ENCODE assay signal across 16 cellular contexts in the genomic region with DNA sequence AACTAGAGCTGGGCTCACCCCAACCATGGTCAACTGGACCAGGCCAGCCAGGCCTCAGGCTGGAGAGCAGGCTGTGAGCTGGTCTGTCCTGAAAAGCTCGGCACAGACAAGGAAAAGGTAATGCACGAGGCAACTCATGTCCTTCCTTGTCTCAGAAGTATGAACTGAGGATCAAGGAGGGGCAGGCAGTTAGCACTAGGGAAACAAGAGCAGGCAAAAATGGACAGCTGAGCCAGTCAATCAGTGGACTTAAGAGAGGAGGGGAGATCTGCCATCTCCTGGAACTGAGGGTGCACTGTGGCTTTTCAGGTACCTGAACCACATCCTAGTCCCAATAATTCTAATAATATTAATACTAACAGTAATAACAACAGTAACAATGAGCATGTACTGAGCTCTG. TPM values are rescaled to one million over a fixed set of nuclear protein-coding genes. Genes with fewer than 3 reads are reported as not detected.
DNase-seq lines count a peak whose midpoint lies in the region; ATAC-seq and TF ChIP-seq lines count a peak whose summit lies in the region.
"Had no signal": no experiment of that assay in that cellular context is flagged by ENCODE, and none has a peak within 500 bp of the region (broad histone marks: within the 10 kb centered on the region; RNA-seq: fewer than 3 reads in every experiment).

No MANE protein-coding gene starts in this region.

- peak; percentile 18 for ATAC-seq in activated CD8-positive, alpha-beta T cell treated with anti-CD3 and anti-CD28 coated beads, Interleukin-2, amount 10 ng/mL, durations not matched to agents 7 days and 5 days
- no peak for ATAC-seq in memory B cell (ENCODE audit: low read depth)
- ATAC-seq: left lung had no signal

- no peaks in the 10 kb centered on the region for H3K9me3 ChIP-seq in tibial artery
- H3K9me3 ChIP-seq: colonic mucosa, left lung, thyroid gland had no signal

- no peak for DNase-seq in activated naive CD4-positive, alpha-beta T cell (lab: John Stamatoyannopoulos, UW)
- DNase-seq in activated CD8-positive, alpha-beta T cell treated with anti-CD3 and anti-CD28 coated beads, Interleukin-2, amount 10 ng/mL, durations not matched to agents 7 days and 5 days, result no peak
- DNase-seq in memory B cell (ENCODE audit: low spot score in 2 of 2) (no peak), tibial artery (no peak), AG08396 (ENCODE audit: low spot score) (no peak), NCI-H2196 treated with DMSO at 0.1 percent for 48 hours (lab: John Stamatoyannopoulos, UW; ENCODE audit: unreplicated experiment) (no peak), lower leg skin (ENCODE audit: low spot score in 2 of 2) (no peak)
- DNase-seq: activated CD4-positive, alpha-beta T cell treated with anti-CD3 and anti-CD28 coated beads, Interleukin-2, amount 50 U/mL, for 4 hours; colonic mucosa; DMS53; KBM-7; left lung; NCI-H187 treated with DMSO at 0.1 percent for 48 hours; NCI-H748 treated with DMSO at 0.1 percent for 48 hours; thyroid gland had no signal

- TF ChIP-seq CTCF in tibial artery (IDR thresholded peaks at IDR 0.05) (no peak), lower leg skin (IDR thresholded peaks at IDR 0.05) (no peak)

- H3K4me3 Mint-ChIP-seq in activated naive CD4-positive, alpha-beta T cell treated with anti-CD3 and anti-CD28 coated beads, Interleukin-2, amount 50 U/mL, for 24 hours, result peak overlapping the region; percentile 68
- peak overlapping the region; percentile 66 for H3K4me3 Mint-ChIP-seq in activated CD8-positive, alpha-beta T cell treated with anti-CD3 and anti-CD28 coated beads, Interleukin-2, amount 10 ng/mL, durations not matched to agents 7 days and 5 days
- H3K4me3 Mint-ChIP-seq in memory B cell, result no peak overlapping the region

- POLR2A ChIA-PET in activated CD8-positive, alpha-beta T cell treated with anti-CD3 and anti-CD28 coated beads, Interleukin-2, amount 10 ng/mL, durations not matched to agents 7 days and 5 days (lab: Charles Lee), result interaction anchor here (1.0 to 4.6 kb wide), 5 partner anchors 8 to 64 kb away, joined by 3 to 61 read pairs (median 10); a partner anchor contains a TSS

- no peaks in the 10 kb centered on the region for H3K27me3 ChIP-seq in tibial artery
- H3K27me3 ChIP-seq: colonic mucosa, left lung, thyroid gland had no signal

- intact Hi-C loops in tibial artery (cut with DNase I; ENCODE audit: low total_unique reads) (loop anchor here (5.0 kb wide), 1 partner anchor 64 kb away; no protein-coding TSS in a partner anchor), lower leg skin (cut with DNase I; ENCODE audit: low total_unique reads) (no loop called here)

- H3K36me3 ChIP-seq in tibial artery, result no peaks in the 10 kb centered on the region
- H3K36me3 ChIP-seq: colonic mucosa, thyroid gland had no signal

- H3K4me1 Mint-ChIP-seq in activated naive CD4-positive, alpha-beta T cell treated with anti-CD3 and anti-CD28 coated beads, Interleukin-2, amount 50 U/mL, for 24 hours, result peaks cover 79% of the 10 kb centered on the region
- peaks cover 74% of the 10 kb centered on the region for H3K4me1 Mint-ChIP-seq in activated CD8-positive, alpha-beta T cell treated with anti-CD3 and anti-CD28 coated beads, Interleukin-2, amount 10 ng/mL, durations not matched to agents 7 days and 5 days (ENCODE audit: low read depth)
- peaks cover 52% of the 10 kb centered on the region for H3K4me1 Mint-ChIP-seq in memory B cell

- H3K36me3 Mint-ChIP-seq in activated naive CD4-positive, alpha-beta T cell treated with anti-CD3 and anti-CD28 coated beads, Interleukin-2, amount 50 U/mL, for 24 hours, result peaks cover 12% of the 10 kb centered on the region
- H3K36me3 Mint-ChIP-seq in activated CD8-positive, alpha-beta T cell treated with anti-CD3 and anti-CD28 coated beads, Interleukin-2, amount 10 ng/mL, durations not matched to agents 7 days and 5 days (ENCODE audit: low read depth), result peaks cover 66% of the 10 kb centered on the region
- H3K36me3 Mint-ChIP-seq in memory B cell, result peaks cover 16% of the 10 kb centered on the region

- H3K27ac ChIP-seq in tibial artery, result peak overlapping the region; percentile 80 to 84
- H3K27ac ChIP-seq: colonic mucosa had no signal

- H3K27ac Mint-ChIP-seq in activated naive CD4-positive, alpha-beta T cell treated with anti-CD3 and anti-CD28 coated beads, Interleukin-2, amount 50 U/mL, for 24 hours, result peak overlapping the region; percentile 97
- peak overlapping the region; percentile 95 for H3K27ac Mint-ChIP-seq in activated CD8-positive, alpha-beta T cell treated with anti-CD3 and anti-CD28 coated beads, Interleukin-2, amount 10 ng/mL, durations not matched to agents 7 days and 5 days
- H3K27ac Mint-ChIP-seq in memory B cell, result peak overlapping the region; percentile 71

- CTCF ChIA-PET in activated CD8-positive, alpha-beta T cell treated with anti-CD3 and anti-CD28 coated beads, Interleukin-2, amount 10 ng/mL, durations not matched to agents 7 days and 5 days (lab: Charles Lee), result interaction anchor here (0.6 to 6.9 kb wide), 14 partner anchors 8 to 70 kb away, joined by 3 to 44 read pairs (median 3); no protein-coding TSS in a partner anchor

- H3K9me3 Mint-ChIP-seq in activated naive CD4-positive, alpha-beta T cell treated with anti-CD3 and anti-CD28 coated beads, Interleukin-2, amount 50 U/mL, for 24 hours, result no peaks in the 10 kb centered on the region
- H3K9me3 Mint-ChIP-seq in activated CD8-positive, alpha-beta T cell treated with anti-CD3 and anti-CD28 coated beads, Interleukin-2, amount 10 ng/mL, durations not matched to agents 7 days and 5 days (ENCODE audit: insufficient read depth), result no peaks in the 10 kb centered on the region
- no peaks in the 10 kb centered on the region for H3K9me3 Mint-ChIP-seq in memory B cell

- H3K4me1 ChIP-seq in tibial artery, result peaks cover 6 to 61% (median 33%) of the 10 kb centered on the region in 4 donors
- H3K4me1 ChIP-seq: colonic mucosa had no signal

- TF ChIP-seq POLR2A in lower leg skin (IDR thresholded peaks at IDR 0.05), result no peak

- 79 to 90% methylated on average over 2 of the region's 2 CpGs for WGBS in lower leg skin, 2 donors

- H3K4me3 ChIP-seq in tibial artery (no peak overlapping the region), lower leg skin (ENCODE audit: low read depth, poor library complexity, severe bottlenecking) (no peak overlapping the region)
- H3K4me3 ChIP-seq: colonic mucosa, left lung, thyroid gland had no signal

- H3K27me3 Mint-ChIP-seq in activated naive CD4-positive, alpha-beta T cell treated with anti-CD3 and anti-CD28 coated beads, Interleukin-2, amount 50 U/mL, for 24 hours, result no peaks in the 10 kb centered on the region
- H3K27me3 Mint-ChIP-seq in activated CD8-positive, alpha-beta T cell treated with anti-CD3 and anti-CD28 coated beads, Interleukin-2, amount 10 ng/mL, durations not matched to agents 7 days and 5 days (ENCODE audit: low read depth), result no peaks in the 10 kb centered on the region
- H3K27me3 Mint-ChIP-seq in memory B cell, result no peaks in the 10 kb centered on the region

RNA-seq across cellular contexts. Expression of a gene that starts 20.6 kb away (rescaled TPM):
- total RNA-seq in activated CD8-positive, alpha-beta T cell treated with anti-CD3 and anti-CD28 coated beads, Interleukin-2, amount 10 ng/mL, durations not matched to agents 7 days and 5 days, result 100 to 1,000 TPM; 357 to 390 TPM
- total RNA-seq in lower leg skin, result 10 to 100 TPM in 2 of 4 donors, 1 to 10 TPM in 2; 5.0 to 12.4 (median 9.1) TPM

Comparison
In these comparisons a context has a peak if more than half of its experiments do, and no peak if none do; other contexts are left out.
1. RNA of a gene that starts 20.6 kb away (total RNA-seq): 357 to 390 TPM in activated CD8-positive, alpha-beta T cell treated with anti-CD3 and anti-CD28 coated beads, Interleukin-2, amount 10 ng/mL, durations not matched to agents 7 days and 5 days; 5.0 to 12.4 TPM in lower leg skin; every median in the first group is over 10 times any median in the second.
2. Peak in every context shown above with its lines, with median percentiles within 50 percentile points of each other: H3K27ac Mint-ChIP-seq.